In genomic region chr2:234691968-234692955, GRCh38 we compare ENCODE assay signal across 1 cellular context.
TF ChIP-seq lines count a peak whose summit lies in the region.

No MANE protein-coding gene starts in this region.

TF ChIP-seq in HepG2, 621 proteins besides CTCF, POLR2A, EP300 and RAD21 (continued from another document and continues in another):
- TF ChIP-seq, protein P1, sequence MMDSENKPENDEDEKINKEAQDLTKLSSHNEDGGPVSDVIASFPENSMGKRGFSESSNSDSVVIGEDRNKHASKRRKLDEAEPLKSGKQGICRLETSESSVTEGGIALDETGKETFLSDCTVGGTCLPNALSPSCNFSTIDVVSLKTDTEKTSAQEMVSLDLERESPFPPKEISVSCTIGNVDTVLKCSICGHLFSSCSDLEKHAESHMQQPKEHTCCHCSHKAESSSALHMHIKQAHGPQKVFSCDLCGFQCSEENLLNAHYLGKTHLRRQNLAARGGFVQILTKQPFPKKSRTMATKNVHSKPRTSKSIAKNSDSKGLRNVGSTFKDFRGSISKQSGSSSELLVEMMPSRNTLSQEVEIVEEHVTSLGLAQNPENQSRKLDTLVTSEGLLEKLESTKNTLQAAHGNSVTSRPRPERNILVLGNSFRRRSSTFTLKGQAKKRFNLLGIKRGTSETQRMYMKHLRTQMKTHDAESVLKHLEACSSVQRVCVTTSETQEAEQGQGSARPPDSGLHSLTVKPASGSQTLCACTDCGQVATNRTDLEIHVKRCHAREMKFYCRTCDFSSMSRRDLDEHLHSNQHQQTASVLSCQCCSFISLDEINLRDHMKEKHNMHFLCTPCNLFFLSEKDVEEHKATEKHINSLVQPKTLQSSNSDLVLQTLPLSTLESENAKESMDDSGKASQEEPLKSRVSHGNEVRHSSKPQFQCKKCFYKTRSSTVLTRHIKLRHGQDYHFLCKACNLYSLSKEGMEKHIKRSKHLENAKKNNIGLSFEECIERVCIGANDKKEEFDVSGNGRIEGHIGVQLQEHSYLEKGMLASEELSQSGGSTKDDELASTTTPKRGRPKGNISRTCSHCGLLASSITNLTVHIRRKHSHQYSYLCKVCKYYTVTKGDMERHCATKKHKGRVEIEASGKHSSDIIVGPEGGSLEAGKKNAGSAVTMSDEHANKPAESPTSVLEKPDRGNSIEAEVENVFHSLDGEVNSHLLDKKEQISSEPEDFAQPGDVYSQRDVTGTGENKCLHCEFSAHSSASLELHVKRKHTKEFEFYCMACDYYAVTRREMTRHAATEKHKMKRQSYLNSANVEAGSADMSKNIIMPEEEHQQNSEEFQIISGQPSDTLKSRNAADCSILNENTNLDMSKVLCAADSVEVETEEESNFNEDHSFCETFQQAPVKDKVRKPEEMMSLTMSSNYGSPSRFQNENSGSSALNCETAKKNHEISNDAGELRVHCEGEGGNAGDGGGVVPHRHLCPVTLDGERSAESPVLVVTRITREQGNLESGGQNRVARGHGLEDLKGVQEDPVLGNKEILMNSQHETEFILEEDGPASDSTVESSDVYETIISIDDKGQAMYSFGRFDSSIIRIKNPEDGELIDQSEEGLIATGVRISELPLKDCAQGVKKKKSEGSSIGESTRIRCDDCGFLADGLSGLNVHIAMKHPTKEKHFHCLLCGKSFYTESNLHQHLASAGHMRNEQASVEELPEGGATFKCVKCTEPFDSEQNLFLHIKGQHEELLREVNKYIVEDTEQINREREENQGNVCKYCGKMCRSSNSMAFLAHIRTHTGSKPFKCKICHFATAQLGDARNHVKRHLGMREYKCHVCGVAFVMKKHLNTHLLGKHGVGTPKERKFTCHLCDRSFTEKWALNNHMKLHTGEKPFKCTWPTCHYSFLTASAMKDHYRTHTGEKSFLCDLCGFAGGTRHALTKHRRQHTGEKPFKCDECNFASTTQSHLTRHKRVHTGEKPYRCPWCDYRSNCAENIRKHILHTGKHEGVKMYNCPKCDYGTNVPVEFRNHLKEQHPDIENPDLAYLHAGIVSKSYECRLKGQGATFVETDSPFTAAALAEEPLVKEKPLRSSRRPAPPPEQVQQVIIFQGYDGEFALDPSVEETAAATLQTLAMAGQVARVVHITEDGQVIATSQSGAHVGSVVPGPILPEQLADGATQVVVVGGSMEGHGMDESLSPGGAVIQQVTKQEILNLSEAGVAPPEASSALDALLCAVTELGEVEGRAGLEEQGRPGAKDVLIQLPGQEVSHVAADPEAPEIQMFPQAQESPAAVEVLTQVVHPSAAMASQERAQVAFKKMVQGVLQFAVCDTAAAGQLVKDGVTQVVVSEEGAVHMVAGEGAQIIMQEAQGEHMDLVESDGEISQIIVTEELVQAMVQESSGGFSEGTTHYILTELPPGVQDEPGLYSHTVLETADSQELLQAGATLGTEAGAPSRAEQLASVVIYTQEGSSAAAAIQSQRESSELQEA (CRISPR knock-in tag; IDR thresholded peaks at IDR 0.05; ENCODE audit: not compliant biosample characterization), result no peak
- TF ChIP-seq KAT8 (CRISPR knock-in tag; IDR thresholded peaks at IDR 0.05), result no peak
- TF ChIP-seq CAMTA2 (CRISPR knock-in tag; IDR thresholded peaks at IDR 0.05; ENCODE audit: borderline replicate concordance), result no peak
- TF ChIP-seq ZNF20 (CRISPR knock-in tag; IDR thresholded peaks at IDR 0.05), result no peak
- TF ChIP-seq, protein P2, sequence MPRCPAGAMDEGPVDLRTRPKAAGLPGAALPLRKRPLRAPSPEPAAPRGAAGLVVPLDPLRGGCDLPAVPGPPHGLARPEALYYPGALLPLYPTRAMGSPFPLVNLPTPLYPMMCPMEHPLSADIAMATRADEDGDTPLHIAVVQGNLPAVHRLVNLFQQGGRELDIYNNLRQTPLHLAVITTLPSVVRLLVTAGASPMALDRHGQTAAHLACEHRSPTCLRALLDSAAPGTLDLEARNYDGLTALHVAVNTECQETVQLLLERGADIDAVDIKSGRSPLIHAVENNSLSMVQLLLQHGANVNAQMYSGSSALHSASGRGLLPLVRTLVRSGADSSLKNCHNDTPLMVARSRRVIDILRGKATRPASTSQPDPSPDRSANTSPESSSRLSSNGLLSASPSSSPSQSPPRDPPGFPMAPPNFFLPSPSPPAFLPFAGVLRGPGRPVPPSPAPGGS (CRISPR knock-in tag; IDR thresholded peaks at IDR 0.05), result no peak
- TF ChIP-seq ZNF121 (CRISPR knock-in tag; IDR thresholded peaks at IDR 0.05), result no peak
- TF ChIP-seq MXD1 (CRISPR knock-in tag; IDR thresholded peaks at IDR 0.05), result no peak
- TF ChIP-seq PRPF4 (IDR thresholded peaks at IDR 0.05; ENCODE audit: low read depth, low read length, poor library complexity, severe bottlenecking), result no peak
- TF ChIP-seq, protein P3, sequence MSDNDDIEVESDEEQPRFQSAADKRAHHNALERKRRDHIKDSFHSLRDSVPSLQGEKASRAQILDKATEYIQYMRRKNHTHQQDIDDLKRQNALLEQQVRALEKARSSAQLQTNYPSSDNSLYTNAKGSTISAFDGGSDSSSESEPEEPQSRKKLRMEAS (IDR thresholded peaks at IDR 0.05), result no peak
- no peak for TF ChIP-seq ZKSCAN5 (CRISPR knock-in tag; IDR thresholded peaks at IDR 0.05)
- TF ChIP-seq ZNF737 (CRISPR knock-in tag; IDR thresholded peaks at IDR 0.05; ENCODE audit: borderline replicate concordance), result no peak
- TF ChIP-seq ZFP36L1 (CRISPR knock-in tag; IDR thresholded peaks at IDR 0.05), result no peak; the same call in 1 of the 2 replicates
- TF ChIP-seq SMAD1 (CRISPR knock-in tag; IDR thresholded peaks at IDR 0.05; ENCODE audit: borderline replicate concordance, low read depth), result no peak
- TF ChIP-seq ZNF224 (CRISPR knock-in tag; IDR thresholded peaks at IDR 0.05), result no peak
- no peak for TF ChIP-seq ZNF552 (CRISPR knock-in tag; IDR thresholded peaks at IDR 0.05; ENCODE audit: borderline replicate concordance)
- TF ChIP-seq ZNF335 (CRISPR knock-in tag; IDR thresholded peaks at IDR 0.05), result no peak
- no peak; the same call in 1 of the 2 replicates for TF ChIP-seq JUNB (CRISPR knock-in tag; IDR thresholded peaks at IDR 0.05; ENCODE audit: borderline replicate concordance)
- TF ChIP-seq ZNF382 (CRISPR knock-in tag; IDR thresholded peaks at IDR 0.05; ENCODE audit: borderline replicate concordance), result no peak
- TF ChIP-seq STAG1 (CRISPR knock-in tag; IDR thresholded peaks at IDR 0.05), result peak; percentile 29; the same call in 1 of the 2 replicates
- no peak for TF ChIP-seq ZBTB1 (CRISPR knock-in tag; IDR thresholded peaks at IDR 0.05; ENCODE audit: borderline replicate concordance)
- TF ChIP-seq KLF12 (CRISPR knock-in tag; IDR thresholded peaks at IDR 0.05; ENCODE audit: borderline replicate concordance), result no peak
- no peak for TF ChIP-seq RBM22 (optimal IDR thresholded peaks at IDR 0.05; ENCODE audit: low read length)
- TF ChIP-seq ZNF589 (CRISPR knock-in tag; conservative IDR thresholded peaks at IDR 0.05), result no peak
- TF ChIP-seq ZNF740 (CRISPR knock-in tag; IDR thresholded peaks at IDR 0.05), result no peak
- TF ChIP-seq, protein P4, sequence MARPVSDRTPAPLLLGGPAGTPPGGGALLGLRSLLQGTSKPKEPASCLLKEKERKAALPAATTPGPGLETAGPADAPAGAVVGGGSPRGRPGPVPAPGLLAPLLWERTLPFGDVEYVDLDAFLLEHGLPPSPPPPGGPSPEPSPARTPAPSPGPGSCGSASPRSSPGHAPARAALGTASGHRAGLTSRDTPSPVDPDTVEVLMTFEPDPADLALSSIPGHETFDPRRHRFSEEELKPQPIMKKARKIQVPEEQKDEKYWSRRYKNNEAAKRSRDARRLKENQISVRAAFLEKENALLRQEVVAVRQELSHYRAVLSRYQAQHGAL (CRISPR knock-in tag; IDR thresholded peaks at IDR 0.05; ENCODE audit: not compliant biosample characterization), result no peak
- TF ChIP-seq RFX3 (CRISPR knock-in tag; IDR thresholded peaks at IDR 0.05), result no peak
- peak; percentile 84 for TF ChIP-seq ARID3A (IDR thresholded peaks at IDR 0.05; ENCODE audit: low read depth, low read length)
- no peak; the same call in 1 of the 2 replicates for TF ChIP-seq SP4 (CRISPR knock-in tag; IDR thresholded peaks at IDR 0.05)
- no peak for TF ChIP-seq MEF2D (CRISPR knock-in tag; IDR thresholded peaks at IDR 0.05)
- TF ChIP-seq ZNF318 (CRISPR knock-in tag; IDR thresholded peaks at IDR 0.05), result no peak
- no peak; the same call in 1 of the 2 replicates for TF ChIP-seq TFAP4 (IDR thresholded peaks at IDR 0.05; ENCODE audit: borderline replicate concordance, low read depth)
- TF ChIP-seq, protein P5, sequence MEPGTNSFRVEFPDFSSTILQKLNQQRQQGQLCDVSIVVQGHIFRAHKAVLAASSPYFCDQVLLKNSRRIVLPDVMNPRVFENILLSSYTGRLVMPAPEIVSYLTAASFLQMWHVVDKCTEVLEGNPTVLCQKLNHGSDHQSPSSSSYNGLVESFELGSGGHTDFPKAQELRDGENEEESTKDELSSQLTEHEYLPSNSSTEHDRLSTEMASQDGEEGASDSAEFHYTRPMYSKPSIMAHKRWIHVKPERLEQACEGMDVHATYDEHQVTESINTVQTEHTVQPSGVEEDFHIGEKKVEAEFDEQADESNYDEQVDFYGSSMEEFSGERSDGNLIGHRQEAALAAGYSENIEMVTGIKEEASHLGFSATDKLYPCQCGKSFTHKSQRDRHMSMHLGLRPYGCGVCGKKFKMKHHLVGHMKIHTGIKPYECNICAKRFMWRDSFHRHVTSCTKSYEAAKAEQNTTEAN (CRISPR knock-in tag; conservative IDR thresholded peaks at IDR 0.05), result 0 out of 2 replicates have a peak, but pooled peaks have one; percentile 17
- TF ChIP-seq CHD4 (IDR thresholded peaks at IDR 0.05; ENCODE audit: borderline replicate concordance, low read length), result peak; percentile 77; the same call in 1 of the 2 replicates
- no peak; the same call in 1 of the 2 replicates for TF ChIP-seq ZFX (CRISPR knock-in tag; IDR thresholded peaks at IDR 0.05; ENCODE audit: low read depth)
- TF ChIP-seq RFXANK (CRISPR knock-in tag; IDR thresholded peaks at IDR 0.05), result no peak
